In the genomic region with DNA sequence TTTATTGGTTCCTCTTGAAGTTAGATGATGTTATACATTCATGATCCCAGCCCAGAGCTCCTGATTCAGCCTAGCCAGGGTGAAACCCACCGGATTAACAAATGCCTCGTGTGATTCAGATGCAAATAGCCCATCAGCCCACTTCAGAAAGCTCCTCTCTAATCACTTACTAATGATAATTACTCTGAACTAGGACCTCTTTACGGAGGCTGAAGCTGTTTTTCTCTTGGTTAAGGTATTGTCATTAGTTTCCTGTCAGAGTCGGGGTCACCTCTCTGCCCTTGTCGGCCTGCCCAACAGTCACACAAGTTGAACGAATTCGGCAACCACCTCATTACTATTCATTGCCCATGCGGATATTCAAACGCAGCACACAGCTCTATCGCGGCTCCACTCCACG, we compare ENCODE assay signal across 31 cellular contexts. TPM values are rescaled to one million over a fixed set of nuclear protein-coding genes. Genes with fewer than 3 reads are reported as not detected.
DNase-seq lines count a peak whose midpoint lies in the region; TF ChIP-seq lines count a peak whose summit lies in the region.
"Had no signal": no experiment of that assay in that cellular context is flagged by ENCODE, and none has a peak within 500 bp of the region (broad histone marks: within the 10 kb centered on the region; RNA-seq: fewer than 3 reads in every experiment).

No MANE protein-coding gene starts in this region.

- H3K27ac ChIP-seq in H9 (ENCODE audit: insufficient read length, low read depth, low read length) (peak overlapping the region; percentile 37), endodermal cell (ENCODE audit: low read depth, low read length) (no peak overlapping the region), iPS-20b (ENCODE audit: low read length) (no peak overlapping the region)
- H3K27ac ChIP-seq: coronary artery, foreskin keratinocyte, heart right ventricle, KMS-11, neutrophil, psoas muscle, SJSA1 had no signal

- H2AK5ac ChIP-seq in H9 (ENCODE audit: insufficient read length, low read length) = no peak overlapping the region

- no peak overlapping the region for H4K8ac ChIP-seq in H9 (replicated peaks; ENCODE audit: insufficient read length, low read depth, low read length)

- H3K36me3 ChIP-seq in endodermal cell (ENCODE audit: control insufficient read depth, insufficient read depth, low read length) = no peaks in the 10 kb centered on the region
- no peaks in the 10 kb centered on the region for H3K36me3 ChIP-seq in iPS-20b (ENCODE audit: insufficient read depth, low read depth, low read length)
- H3K36me3 ChIP-seq: heart right ventricle, neutrophil, SJSA1 had no signal

- no peak overlapping the region for H3T11ph ChIP-seq in H9 (ENCODE audit: low read length)

- H3K4me2 ChIP-seq in H9 (ENCODE audit: insufficient read depth, insufficient read length, low read length) = peak overlapping the region; percentile 63
- H3K4me2 ChIP-seq: KMS-11 had no signal

- H2BK5ac ChIP-seq in H9 (ENCODE audit: insufficient read length, low read length) = no peak overlapping the region

- no peaks in the 10 kb centered on the region for H3K79me1 ChIP-seq in H9 (ENCODE audit: insufficient read depth, low read depth, low read length, poor library complexity, severe bottlenecking)

- no peaks in the 10 kb centered on the region for H3K23me2 ChIP-seq in H9 (ENCODE audit: insufficient read length, low read depth, low read length, poor library complexity, severe bottlenecking)

- no CpG with 5 or more reads among the region's 12 CpGs for WGBS in H9 (ENCODE audit: extremely low coverage, insufficient read length, low lambda C conversion rate)
- WGBS in endodermal cell (ENCODE audit: insufficient coverage in 1 of 2, insufficient read length in 1 of 2), 2 experiments = 6 to 16% methylated on average over 3 to 11 of the region's 12 CpGs

- H4K20me1 ChIP-seq in H9 (ENCODE audit: control insufficient read depth, insufficient read depth, insufficient read length) = no peaks in the 10 kb centered on the region

- H3K4me1 ChIP-seq in H9 (ENCODE audit: insufficient read depth, low read length) (peaks cover 3% of the 10 kb centered on the region; the same call in 1 of the 2 replicates), endodermal cell (ENCODE audit: control insufficient read depth, insufficient read depth, low read length) (no peaks in the 10 kb centered on the region), iPS-20b (ENCODE audit: insufficient read depth, low read length) (peaks cover 29% of the 10 kb centered on the region; the same call in 1 of the 2 replicates)
- H3K4me1 ChIP-seq: foreskin keratinocyte, heart right ventricle, psoas muscle, SJSA1 had no signal

- no peaks in the 10 kb centered on the region for H3K79me2 ChIP-seq in H9 (ENCODE audit: insufficient read depth, low read length)

- TF ChIP-seq CTCF in H9 (conservative IDR thresholded peaks at IDR 0.05) (no peak), endodermal cell (conservative IDR thresholded peaks at IDR 0.05) (no peak)

- no peak overlapping the region for H3K23ac ChIP-seq in H9 (ENCODE audit: insufficient read length, low read depth, low read length)

- intact Hi-C loops in activated naive CD4-positive, alpha-beta T cell treated with anti-CD3 and anti-CD28 coated beads for 36 hours (cut with micrococcal nuclease) = no loop called here

- no peak overlapping the region for H2AFZ ChIP-seq in H9 (ENCODE audit: low read length)

- H4K91ac ChIP-seq in H9 (ENCODE audit: insufficient read length, low read depth, low read length) = no peak overlapping the region

- H3K27me3 Mint-ChIP-seq in H9 (ENCODE audit: low read depth) = no peaks in the 10 kb centered on the region
- H3K27me3 Mint-ChIP-seq in endodermal cell (ENCODE audit: insufficient read depth) = peaks cover 27% of the 10 kb centered on the region
- H3K27me3 Mint-ChIP-seq in activated naive CD4-positive, alpha-beta T cell treated with anti-CD3 and anti-CD28 coated beads for 36 hours (ENCODE audit: low read depth) = peaks cover 17% of the 10 kb centered on the region
- H3K27me3 Mint-ChIP-seq: effector memory CD8-positive, alpha-beta T cell had no signal

- no peaks in the 10 kb centered on the region for H3K9me3 ChIP-seq in H9 (ENCODE audit: control insufficient read depth, low read depth, low read length)
- H3K9me3 ChIP-seq in endodermal cell (ENCODE audit: control insufficient read depth, low read length) = no peaks in the 10 kb centered on the region
- no peaks in the 10 kb centered on the region for H3K9me3 ChIP-seq in iPS-20b (ENCODE audit: insufficient read depth, low read depth, low read length)
- H3K9me3 ChIP-seq: neutrophil, psoas muscle, SJSA1 had no signal

- H3K4me3 ChIP-seq in endodermal cell (ENCODE audit: low read length) (peak overlapping the region; percentile 14), iPS-20b (ENCODE audit: low read length) (peak overlapping the region; percentile 64)
- H3K4me3 ChIP-seq: coronary artery, heart right ventricle, psoas muscle, SJSA1 had no signal

- H3K27me3 ChIP-seq in H9 (ENCODE audit: insufficient read depth, low read length) (no peaks in the 10 kb centered on the region), endodermal cell (ENCODE audit: control insufficient read depth, insufficient read depth, low read length, poor library complexity, severe bottlenecking) (peaks cover 18% of the 10 kb centered on the region), iPS-20b (ENCODE audit: insufficient read depth, low read length) (no peaks in the 10 kb centered on the region)
- H3K27me3 ChIP-seq: foreskin keratinocyte, SJSA1 had no signal

- H3K4me3 Mint-ChIP-seq in H9 (peak overlapping the region; percentile 59 to 75), endodermal cell (peak overlapping the region; percentile 48)
- H3K4me3 Mint-ChIP-seq in activated naive CD4-positive, alpha-beta T cell treated with anti-CD3 and anti-CD28 coated beads for 36 hours = no peak overlapping the region
- H3K4me3 Mint-ChIP-seq: activated CD4-positive, alpha-beta memory T cell treated with anti-CD3 and anti-CD28 coated beads for 36 hours; effector memory CD8-positive, alpha-beta T cell; stimulated activated naive CD8-positive, alpha-beta T cell treated with anti-CD3 and anti-CD28 coated beads, Interleukin-15, Interleukin-2, amounts not matched to agents 100 ng/mL and 50 ng/mL, for 24 hours had no signal

- H2BK120ac ChIP-seq in H9 (ENCODE audit: low read depth, low read length, poor library complexity, severe bottlenecking) = no peak overlapping the region

- H2BK20ac ChIP-seq in H9 (ENCODE audit: low read depth, low read length, poor library complexity, severe bottlenecking) = no peak overlapping the region

- H3K56ac ChIP-seq in H9 (ENCODE audit: insufficient read length, low read depth, low read length) = no peak overlapping the region

- H3K4me1 Mint-ChIP-seq in H9 (peaks cover 44 to 51% of the 10 kb centered on the region in 2 experiments), endodermal cell (peaks cover 14% of the 10 kb centered on the region)
- peaks cover 2% of the 10 kb centered on the region for H3K4me1 Mint-ChIP-seq in activated naive CD4-positive, alpha-beta T cell treated with anti-CD3 and anti-CD28 coated beads for 36 hours (ENCODE audit: low read depth)

- CTCF ChIA-PET in activated naive CD4-positive, alpha-beta T cell treated with anti-CD3 and anti-CD28 coated beads for 36 hours (lab: Charles Lee) = interaction anchor here (0.5 kb wide), 1 partner anchor 38 kb away, joined by 3 read pairs; no protein-coding TSS in a partner anchor

- no peaks in the 10 kb centered on the region; a peak in 1 of 5 replicates for H3K9me3 Mint-ChIP-seq in H9
- H3K9me3 Mint-ChIP-seq in endodermal cell = no peaks in the 10 kb centered on the region
- H3K9me3 Mint-ChIP-seq in activated naive CD4-positive, alpha-beta T cell treated with anti-CD3 and anti-CD28 coated beads for 36 hours = peaks cover 6% of the 10 kb centered on the region

- H3K27ac Mint-ChIP-seq in H9 (peak overlapping the region; percentile 97 to 98 (median 98)), endodermal cell (peak overlapping the region; percentile 50)
- H3K27ac Mint-ChIP-seq in activated naive CD4-positive, alpha-beta T cell treated with anti-CD3 and anti-CD28 coated beads for 36 hours = no peak overlapping the region
- H3K27ac Mint-ChIP-seq: activated CD4-positive, alpha-beta memory T cell treated with anti-CD3 and anti-CD28 coated beads for 36 hours; effector memory CD8-positive, alpha-beta T cell; stimulated activated naive CD8-positive, alpha-beta T cell treated with anti-CD3 and anti-CD28 coated beads, Interleukin-15, Interleukin-2, amounts not matched to agents 100 ng/mL and 50 ng/mL, for 24 hours had no signal

- H3K36me3 Mint-ChIP-seq in H9 (ENCODE audit: insufficient read depth in 1 of 3, low read depth in 3 of 3) = peaks cover 0 to 5% (median 0%) of the 10 kb centered on the region in 3 experiments; a peak in 3 of 7 replicates
- no peaks in the 10 kb centered on the region for H3K36me3 Mint-ChIP-seq in endodermal cell (ENCODE audit: low read depth)
- no peaks in the 10 kb centered on the region for H3K36me3 Mint-ChIP-seq in activated naive CD4-positive, alpha-beta T cell treated with anti-CD3 and anti-CD28 coated beads for 36 hours (ENCODE audit: low read depth)
- H3K36me3 Mint-ChIP-seq: activated CD4-positive, alpha-beta memory T cell treated with anti-CD3 and anti-CD28 coated beads for 36 hours had no signal

- H2BK12ac ChIP-seq in H9 (ENCODE audit: insufficient read length, low read depth, low read length) = no peak overlapping the region

- no peak overlapping the region for H4K5ac ChIP-seq in H9 (ENCODE audit: insufficient read length, low read depth, low read length)

- no peak overlapping the region for H3K14ac ChIP-seq in H9 (ENCODE audit: insufficient read depth, low read length)

- no peak overlapping the region for H3K18ac ChIP-seq in H9 (ENCODE audit: insufficient read length, low read depth, low read length)

- DNase-seq in H9 = peak; percentile 78
- DNase-seq in endodermal cell = peak; percentile 82
- peak; percentile 56 for DNase-seq in retina
- no peak for DNase-seq in activated naive CD4-positive, alpha-beta T cell treated with anti-CD3 and anti-CD28 coated beads for 36 hours
- no peak for DNase-seq in NCI-H2196 (lab: John Stamatoyannopoulos, UW; ENCODE audit: unreplicated experiment)
- no peak for DNase-seq in middle frontal gyrus (ENCODE audit: extremely low spot score, low spot score)
- DNase-seq: activated CD4-positive, alpha-beta memory T cell treated with anti-CD3 and anti-CD28 coated beads for 36 hours; activated CD8-positive, alpha-beta memory T cell treated with anti-CD3 and anti-CD28 coated beads, Interleukin-2, amount 50 U/mL, for 48 hours; activated naive CD4-positive, alpha-beta T cell treated with anti-CD3 and anti-CD28 coated beads, Interleukin-2, amount 50 U/mL, for 16 hours; amygdala; DMS153; effector memory CD8-positive, alpha-beta T cell; foreskin keratinocyte; heart right ventricle; NCI-H1417 treated with DMSO at 0.1 percent for 48 hours; NCI-H2081 treated with DMSO at 0.1 percent for 48 hours; NCI-H345; NCI-H748 treated with DMSO at 0.1 percent for 48 hours; psoas muscle; stimulated activated CD4-positive, alpha-beta T cell treated with anti-CD3 and anti-CD28 coated beads, Interleukin-15, amount 100 ng/mL, for 24 hours; T-helper 1 cell had no signal

- H3K4ac ChIP-seq in H9 (ENCODE audit: low read depth, low read length) = no peak overlapping the region

- H2BK15ac ChIP-seq in H9 (ENCODE audit: low read depth, low read length) = no peak overlapping the region

- no peak overlapping the region for H3K9ac ChIP-seq in H9 (ENCODE audit: extremely low read depth, insufficient read length, low read length)
- no peak overlapping the region for H3K9ac ChIP-seq in endodermal cell (ENCODE audit: extremely low read depth, low read length, poor library complexity, severe bottlenecking)
- H3K9ac ChIP-seq in iPS-20b (ENCODE audit: low read depth, low read length) = peak overlapping the region; percentile 85; the same call in 1 of the 2 replicates
- H3K9ac ChIP-seq: KMS-11 had no signal

RNA-seq across cellular contexts. Expression of a gene that starts 36.6 kb away (rescaled TPM):
- total RNA-seq in H9 (2021) (191 and 193 TPM in 2 replicates), endodermal cell (10 to 100 TPM; 30.9 to 58.5 TPM)
- polyA plus RNA-seq in endodermal cell (2013, experiment 1 of 2) = 4.9 TPM
- 2.6 TPM for polyA plus RNA-seq in endodermal cell (2013, experiment 2 of 2)
- not detected for total RNA-seq in activated naive CD4-positive, alpha-beta T cell treated with anti-CD3 and anti-CD28 coated beads for 36 hours
- total RNA-seq: activated CD4-positive, alpha-beta memory T cell treated with anti-CD3 and anti-CD28 coated beads for 36 hours; esophagus mucosa; G401; lung microvascular endothelial cell; psoas muscle; SJSA1 had no signal
- polyA plus RNA-seq: BJ, heart right ventricle, psoas muscle had no signal

Comparison
In these comparisons a context has a peak if more than half of its experiments do, and no peak if none do; other contexts are left out.
1. DNase-seq: peak in H9 (single experiment), endodermal cell (single experiment) and retina (single experiment); none in activated naive CD4-positive, alpha-beta T cell treated with anti-CD3 and anti-CD28 coated beads for 36 hours (single experiment), NCI-H2196 (single experiment) and middle frontal gyrus (single experiment).
2. RNA of a gene that starts 36.6 kb away (total RNA-seq): 191 to 193 TPM in H9 and 30.9 to 58.5 TPM in endodermal cell; not detected in activated naive CD4-positive, alpha-beta T cell treated with anti-CD3 and anti-CD28 coated beads for 36 hours; every median in the first group is over 10 times any median in the second.